ENCODE assay signal across 8 cellular contexts in the genomic region with DNA sequence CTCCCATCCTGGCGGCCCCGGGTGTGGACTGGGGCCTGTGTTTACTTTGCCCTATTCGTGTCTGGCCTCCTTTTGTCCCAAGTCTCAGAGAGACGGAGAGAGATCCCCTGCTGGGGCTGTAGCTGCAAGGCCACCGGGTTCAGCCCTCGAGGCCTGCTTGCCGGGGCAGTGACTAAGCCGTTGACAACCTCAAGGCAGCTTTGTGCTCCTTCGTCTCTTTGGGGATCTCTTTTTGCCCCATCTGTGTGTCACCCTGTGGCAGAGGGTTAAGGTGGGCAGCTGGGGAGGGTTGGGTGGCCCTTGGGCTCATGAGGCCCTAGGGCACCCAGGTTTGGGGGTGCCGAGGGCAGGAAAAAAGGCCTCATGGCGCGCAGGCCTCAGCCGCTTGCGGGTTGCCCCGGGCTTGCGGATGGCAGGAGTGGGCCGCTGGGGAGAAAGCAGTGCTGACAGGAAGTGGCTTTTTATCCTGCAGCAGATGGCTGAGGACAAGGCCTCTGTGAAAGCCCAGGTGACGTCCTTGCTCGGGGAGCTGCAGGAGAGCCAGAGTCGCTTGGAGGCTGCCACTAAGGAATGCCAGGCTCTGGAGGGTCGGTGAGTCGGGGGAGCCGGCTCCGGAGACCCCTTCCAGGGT. TPM values are rescaled to one million over a fixed set of nuclear protein-coding genes. Genes with fewer than 3 reads are reported as not detected.
"Had no signal": no experiment of that assay in that cellular context is flagged by ENCODE, and none has a peak within 500 bp of the region (broad histone marks: within the 10 kb centered on the region; RNA-seq: fewer than 3 reads in every experiment).

No MANE protein-coding gene starts in this region.

RNA-seq across cellular contexts. Expression of gene CTAG1A, which starts 26.8 kb away (rescaled TPM):
- total RNA-seq: activated CD4-positive, alpha-beta memory T cell treated with anti-CD3 and anti-CD28 coated beads for 36 hours; activated CD8-positive, alpha-beta memory T cell treated with anti-CD3 and anti-CD28 coated beads for 36 hours; chondrocyte; M059J; OCI-LY7; PC-9; Right ventricle myocardium superior; T-helper 1 cell treated with Interleukin-12 subunit alpha and Interleukin-12 subunit beta and Interleukin-4 antibody, amounts not matched to agents 30 ng/mL and 1 ng/mL, for 36 hours had no signal
